ENCODE assay signal across 8 cellular contexts in genomic region chr20:63641792-63642517, GRCh38. TPM values are rescaled to one million over a fixed set of nuclear protein-coding genes. Genes with fewer than 3 reads are reported as not detected.
DNase-seq lines count a peak whose midpoint lies in the region; ATAC-seq and TF ChIP-seq lines count a peak whose summit lies in the region.

No MANE protein-coding gene starts in this region.

- H3K27ac ChIP-seq in OCI-LY1 (ENCODE audit: low read depth, low read length, poor library complexity, severe bottlenecking) (peak overlapping the region; percentile 85), esophagus (ENCODE audit: low read depth in 2 of 2, low read length in 1 of 2) (peak overlapping the region; percentile 88 to 90), muscle layer of colon (ENCODE audit: low read depth, low read length) (no peak overlapping the region)

- peaks cover 13% of the 10 kb centered on the region; the same call in 1 of the 2 replicates for H3K27me3 ChIP-seq in OCI-LY1 (ENCODE audit: insufficient read depth, low read length)
- H3K27me3 ChIP-seq in esophagus (ENCODE audit: control insufficient read depth in 1 of 2, insufficient read depth in 2 of 2, low read length in 2 of 2): no peaks in the 10 kb centered on the region
- no peaks in the 10 kb centered on the region for H3K27me3 ChIP-seq in muscle layer of colon (ENCODE audit: control insufficient read depth in 1 of 2, insufficient read depth in 2 of 2, low read length in 2 of 2)

- H3K9me2 ChIP-seq in OCI-LY1 (ENCODE audit: low read depth, low read length): no peaks in the 10 kb centered on the region

- no peaks in the 10 kb centered on the region for H3K79me2 ChIP-seq in OCI-LY1 (ENCODE audit: insufficient read depth, low read length)

- DNase-seq in CMK (ENCODE audit: low read depth) (peak; percentile 51), HT-29 (ENCODE audit: low spot score) (peak; percentile 97), activated T-cell treated with anti-CD3 and anti-CD28 coated beads for 48 hours (ENCODE audit: low read depth) (peak; percentile 96)
- DNase-seq in stimulated activated CD8-positive, alpha-beta memory T cell treated with anti-CD3 and anti-CD28 coated beads, Interleukin-7, amount 100 ng/mL, for 4 hours (ENCODE audit: low read depth in 2 of 2): peak; percentile 92 to 97

- peaks cover under 1% of the 10 kb centered on the region; the same call in 1 of the 2 replicates for H3F3A ChIP-seq in OCI-LY1 (ENCODE audit: insufficient read depth, low read length)

- peaks cover 38% of the 10 kb centered on the region for H3K4me1 ChIP-seq in OCI-LY1 (ENCODE audit: insufficient read depth, low read length, severe bottlenecking)
- H3K4me1 ChIP-seq in esophagus (ENCODE audit: control insufficient read depth in 2 of 2, insufficient read depth in 2 of 2, low read length in 1 of 2): peaks cover 0 to 3% of the 10 kb centered on the region in 2 donors
- H3K4me1 ChIP-seq in muscle layer of colon (ENCODE audit: insufficient read depth, low read length): peaks cover 3% of the 10 kb centered on the region

- H3K4me3 ChIP-seq in OCI-LY1 (ENCODE audit: low read depth, low read length, poor library complexity, severe bottlenecking) (peak overlapping the region; percentile 80), esophagus (ENCODE audit: low read depth in 1 of 2, low read length in 2 of 2) (peak overlapping the region; percentile 61 to 62), muscle layer of colon (ENCODE audit: low read depth in 1 of 2, low read length in 2 of 2) (peak overlapping the region; percentile 26 to 35)

- H3K36me3 ChIP-seq in OCI-LY1 (ENCODE audit: insufficient read depth, low read length) (no peaks in the 10 kb centered on the region), esophagus (ENCODE audit: control insufficient read depth in 2 of 2, insufficient read depth in 2 of 2, low read length in 1 of 2) (no peaks in the 10 kb centered on the region), muscle layer of colon (ENCODE audit: insufficient read depth, low read length) (no peaks in the 10 kb centered on the region)

- H3K4me2 ChIP-seq in OCI-LY1 (ENCODE audit: low read length): peak overlapping the region; percentile 86

- no peaks in the 10 kb centered on the region for H4K20me1 ChIP-seq in OCI-LY1 (ENCODE audit: insufficient read depth, low read length)

- 2 to 3% methylated on average over 64 to 85 of the region's 85 CpGs for WGBS in esophagus, 2 donors

- H3K9ac ChIP-seq in OCI-LY1 (ENCODE audit: low read length) (peak overlapping the region; percentile 83), muscle layer of colon (ENCODE audit: low read length) (no peak overlapping the region)

- H3K9me3 ChIP-seq in OCI-LY1 (ENCODE audit: low read length) (no peaks in the 10 kb centered on the region), esophagus (ENCODE audit: control insufficient read depth in 2 of 2, insufficient read depth in 1 of 2, low read depth in 1 of 2, low read length in 1 of 2) (no peaks in the 10 kb centered on the region), muscle layer of colon (ENCODE audit: low read length) (no peaks in the 10 kb centered on the region)

- TF ChIP-seq CTCF in OCI-LY1 (IDR thresholded peaks at IDR 0.05; ENCODE audit: low read length): peak; percentile 49

- H2AFZ ChIP-seq in OCI-LY1 (ENCODE audit: low read length): peak overlapping the region; percentile 30; the same call in 1 of the 2 replicates

- ATAC-seq in GM19467 (IDR thresholded peaks at IDR 0.05; ENCODE audit: unreplicated experiment): peak; percentile 68

RNA-seq across cellular contexts. Expression of gene STMN3, which starts 11.3 kb away (rescaled TPM):
- 4.7 and 7.0 TPM in 2 replicates for total RNA-seq in HT-29 (2014; rRNA removed; shearing (Covaris generic))
- polyA plus RNA-seq in esophagus: 1 to 10 TPM; 3.7 to 6.1 TPM

RNA-seq across cellular contexts. Expression of gene GMEB2, which starts 15.1 kb away (rescaled TPM):
- 42.5 and 43.6 TPM in 2 replicates for total RNA-seq in HT-29 (2014; rRNA removed; shearing (Covaris generic))
- 1 to 10 TPM; 7.6 to 8.8 TPM for polyA plus RNA-seq in esophagus

RNA-seq across cellular contexts. Expression of gene RTEL1, which starts 16.2 kb away (rescaled TPM):
- total RNA-seq in HT-29 (2014; rRNA removed; shearing (Covaris generic)): 43.0 and 55.1 TPM in 2 replicates
- polyA plus RNA-seq in esophagus: 10 to 100 TPM in 1 of 2 donors, 1 to 10 TPM in 1; 8.1 to 14.5 TPM

RNA-seq across cellular contexts. Expression of gene TNFRSF6B, which starts 54.5 kb away (rescaled TPM):
- 4.1 and 4.9 TPM in 2 replicates for total RNA-seq in HT-29 (2014; rRNA removed; shearing (Covaris generic))
- 10 to 100 TPM in 1 of 2 donors, 1 to 10 TPM in 1; 2.6 to 15.2 TPM for polyA plus RNA-seq in esophagus
